Comparison of ENCODE assay signal across 14 cellular contexts in genomic region chr6:107633680-107634141, GRCh38.
A peak's percentile ranks its signal among the peaks of the same experiment; 100 is the strongest.
DNase-seq lines count a peak whose midpoint lies in the region; ATAC-seq and TF ChIP-seq lines count a peak whose summit lies in the region.
"Had no signal": no experiment of that assay in that cellular context is flagged by ENCODE, and none has a peak within 500 bp of the region (broad histone marks: within the 10 kb centered on the region; RNA-seq: fewer than 3 reads in every experiment).

No MANE protein-coding gene starts in this region.

- no peak for ATAC-seq in activated T-helper 17 cell treated with anti-CD3 and anti-CD28 coated beads, Interleukin-2, amount 50 U/mL, for 72 hours (replicated peaks)
- ATAC-seq in right cardiac atrium: peak; percentile 27 to 40
- no peak for ATAC-seq in stimulated activated naive B cell treated with anti-CD40 and anti-IgM and Interleukin-4, amounts not matched to agents 10 μg/mL and 1 μg/mL and 100 μg/mL, for 72 hours (replicated peaks)

- H3K4me1 ChIP-seq in right cardiac atrium (ENCODE audit: control insufficient read depth, insufficient read depth, low read length): peaks cover 1% of the 10 kb centered on the region
- peaks cover 10% of the 10 kb centered on the region for H3K4me1 ChIP-seq in suprapubic skin

- H3K4me3 Mint-ChIP-seq in activated naive CD4-positive, alpha-beta T cell treated with anti-CD3 and anti-CD28 coated beads, Interleukin-2, amount 10 ng/mL, durations not matched to agents 7 days and 5 days: peak overlapping the region; percentile 25
- H3K4me3 Mint-ChIP-seq in activated T-helper 17 cell treated with anti-CD3 and anti-CD28 coated beads, Interleukin-2, amount 50 U/mL, for 72 hours: peak overlapping the region; percentile 38
- H3K4me3 Mint-ChIP-seq in stimulated activated naive B cell treated with anti-CD40 and anti-IgM and Interleukin-4, amounts not matched to agents 10 μg/mL and 1 μg/mL and 100 μg/mL, for 72 hours: peak overlapping the region; percentile 70 to 82

- H3K27me3 ChIP-seq in right cardiac atrium (ENCODE audit: control insufficient read depth, insufficient read depth): no peaks in the 10 kb centered on the region
- H3K27me3 ChIP-seq in suprapubic skin: peaks cover 20% of the 10 kb centered on the region

- CTCF ChIA-PET in activated naive CD4-positive, alpha-beta T cell treated with anti-CD3 and anti-CD28 coated beads, Interleukin-2, amount 10 ng/mL, durations not matched to agents 7 days and 5 days (lab: Charles Lee): interaction anchor here (0.6 kb wide), 1 partner anchor 323 kb away, joined by 3 read pairs; no protein-coding TSS in a partner anchor

- intact Hi-C loops in right cardiac atrium (cut with DNase I): no loop called here

- H3K4me3 ChIP-seq in right cardiac atrium (ENCODE audit: low read length) (no peak overlapping the region), suprapubic skin (no peak overlapping the region)

- H3K36me3 ChIP-seq in suprapubic skin: no peaks in the 10 kb centered on the region

- DNase-seq in activated naive CD4-positive, alpha-beta T cell treated with anti-CD3 and anti-CD28 coated beads, Interleukin-2, amount 10 ng/mL, durations not matched to agents 7 days and 5 days: no peak
- no peak for DNase-seq in activated naive CD4-positive, alpha-beta T cell (lab: John Stamatoyannopoulos, UW)
- peak in 2 of 3 donors; percentile 65 to 70 for DNase-seq in right cardiac atrium
- DNase-seq in stimulated activated naive B cell treated with anti-CD40 and anti-IgM and Interleukin-4, amounts not matched to agents 10 μg/mL and 1 μg/mL and 100 μg/mL, for 72 hours: no peak
- DNase-seq in suprapubic skin (ENCODE audit: low spot score in 2 of 2): no peak
- DNase-seq in AG08395 (ENCODE audit: low spot score): no peak
- DNase-seq in globus pallidus (ENCODE audit: low spot score): no peak
- DNase-seq: kidney glomerular epithelial cell, NCI-H1048, NCI-H2107, NCI-H774 had no signal

- TF ChIP-seq POLR2A in suprapubic skin (IDR thresholded peaks at IDR 0.05): no peak

- no peaks in the 10 kb centered on the region for H3K9me3 Mint-ChIP-seq in activated naive CD4-positive, alpha-beta T cell treated with anti-CD3 and anti-CD28 coated beads, Interleukin-2, amount 10 ng/mL, durations not matched to agents 7 days and 5 days
- no peaks in the 10 kb centered on the region for H3K9me3 Mint-ChIP-seq in activated T-helper 17 cell treated with anti-CD3 and anti-CD28 coated beads, Interleukin-2, amount 50 U/mL, for 72 hours
- no peaks in the 10 kb centered on the region for H3K9me3 Mint-ChIP-seq in stimulated activated naive B cell treated with anti-CD40 and anti-IgM and Interleukin-4, amounts not matched to agents 10 μg/mL and 1 μg/mL and 100 μg/mL, for 72 hours

- 78% methylated on average over 25 of the region's 25 CpGs for WGBS in right cardiac atrium
- 72% methylated on average over 15 of the region's 25 CpGs for WGBS in suprapubic skin

- no peak overlapping the region for H3K27ac Mint-ChIP-seq in activated naive CD4-positive, alpha-beta T cell treated with anti-CD3 and anti-CD28 coated beads, Interleukin-2, amount 10 ng/mL, durations not matched to agents 7 days and 5 days
- no peak overlapping the region for H3K27ac Mint-ChIP-seq in activated T-helper 17 cell treated with anti-CD3 and anti-CD28 coated beads, Interleukin-2, amount 50 U/mL, for 72 hours
- H3K27ac Mint-ChIP-seq in stimulated activated naive B cell treated with anti-CD40 and anti-IgM and Interleukin-4, amounts not matched to agents 10 μg/mL and 1 μg/mL and 100 μg/mL, for 72 hours: peak overlapping the region; percentile 51

- H3K36me3 Mint-ChIP-seq in activated naive CD4-positive, alpha-beta T cell treated with anti-CD3 and anti-CD28 coated beads, Interleukin-2, amount 10 ng/mL, durations not matched to agents 7 days and 5 days: no peaks in the 10 kb centered on the region
- H3K36me3 Mint-ChIP-seq in activated T-helper 17 cell treated with anti-CD3 and anti-CD28 coated beads, Interleukin-2, amount 50 U/mL, for 72 hours (ENCODE audit: low read depth): no peaks in the 10 kb centered on the region
- peaks cover 3 to 7% of the 10 kb centered on the region in 2 donors for H3K36me3 Mint-ChIP-seq in stimulated activated naive B cell treated with anti-CD40 and anti-IgM and Interleukin-4, amounts not matched to agents 10 μg/mL and 1 μg/mL and 100 μg/mL, for 72 hours

- H3K27ac ChIP-seq in right cardiac atrium (ENCODE audit: low read length) (no peak overlapping the region), suprapubic skin (no peak overlapping the region)
- H3K27ac ChIP-seq: coronary artery, VCaP had no signal

- no peak for TF ChIP-seq EP300 in suprapubic skin (IDR thresholded peaks at IDR 0.05)

- no peak for TF ChIP-seq CTCF in suprapubic skin (IDR thresholded peaks at IDR 0.05)

- peaks cover 76% of the 10 kb centered on the region for H3K27me3 Mint-ChIP-seq in activated naive CD4-positive, alpha-beta T cell treated with anti-CD3 and anti-CD28 coated beads, Interleukin-2, amount 10 ng/mL, durations not matched to agents 7 days and 5 days
- peaks cover 51% of the 10 kb centered on the region for H3K27me3 Mint-ChIP-seq in activated T-helper 17 cell treated with anti-CD3 and anti-CD28 coated beads, Interleukin-2, amount 50 U/mL, for 72 hours
- peaks cover 28 to 38% of the 10 kb centered on the region in 2 donors for H3K27me3 Mint-ChIP-seq in stimulated activated naive B cell treated with anti-CD40 and anti-IgM and Interleukin-4, amounts not matched to agents 10 μg/mL and 1 μg/mL and 100 μg/mL, for 72 hours

- H3K9me3 ChIP-seq in right cardiac atrium (ENCODE audit: control insufficient read depth, low read length) (no peaks in the 10 kb centered on the region), suprapubic skin (no peaks in the 10 kb centered on the region)

- peaks cover 7% of the 10 kb centered on the region for H3K4me1 Mint-ChIP-seq in activated naive CD4-positive, alpha-beta T cell treated with anti-CD3 and anti-CD28 coated beads, Interleukin-2, amount 10 ng/mL, durations not matched to agents 7 days and 5 days
- no peaks in the 10 kb centered on the region for H3K4me1 Mint-ChIP-seq in activated T-helper 17 cell treated with anti-CD3 and anti-CD28 coated beads, Interleukin-2, amount 50 U/mL, for 72 hours
- peaks cover 25 to 52% of the 10 kb centered on the region in 2 donors for H3K4me1 Mint-ChIP-seq in stimulated activated naive B cell treated with anti-CD40 and anti-IgM and Interleukin-4, amounts not matched to agents 10 μg/mL and 1 μg/mL and 100 μg/mL, for 72 hours

Comparison
In these comparisons a context has a peak if more than half of its experiments do, and no peak if none do; other contexts are left out.
1. DNase-seq: peak in right cardiac atrium (2 of 3); none in activated naive CD4-positive, alpha-beta T cell treated with anti-CD3 and anti-CD28 coated beads, Interleukin-2, amount 10 ng/mL, durations not matched to agents 7 days and 5 days (single experiment), activated naive CD4-positive, alpha-beta T cell (0 of 4), stimulated activated naive B cell treated with anti-CD40 and anti-IgM and Interleukin-4, amounts not matched to agents 10 μg/mL and 1 μg/mL and 100 μg/mL, for 72 hours (single experiment), suprapubic skin (0 of 2), AG08395 (single experiment) and globus pallidus (single experiment).
2. H3K4me3 Mint-ChIP-seq: peak in every context shown above with its lines; median percentile 76 in stimulated activated naive B cell treated with anti-CD40 and anti-IgM and Interleukin-4, amounts not matched to agents 10 μg/mL and 1 μg/mL and 100 μg/mL, for 72 hours; 38 in activated T-helper 17 cell treated with anti-CD3 and anti-CD28 coated beads, Interleukin-2, amount 50 U/mL, for 72 hours; 25 in activated naive CD4-positive, alpha-beta T cell treated with anti-CD3 and anti-CD28 coated beads, Interleukin-2, amount 10 ng/mL, durations not matched to agents 7 days and 5 days.
3. ATAC-seq: peak in right cardiac atrium (2 of 2); none in activated T-helper 17 cell treated with anti-CD3 and anti-CD28 coated beads, Interleukin-2, amount 50 U/mL, for 72 hours (single experiment) and stimulated activated naive B cell treated with anti-CD40 and anti-IgM and Interleukin-4, amounts not matched to agents 10 μg/mL and 1 μg/mL and 100 μg/mL, for 72 hours (0 of 2).